Comparison of ENCODE assay signal across 20 cellular contexts in genomic region chr2:170142502-170142901, GRCh38. TPM values are rescaled to one million over a fixed set of nuclear protein-coding genes. Genes with fewer than 3 reads are reported as not detected.
"Had no signal": no experiment of that assay in that cellular context is flagged by ENCODE, and none has a peak within 500 bp of the region (broad histone marks: within the 10 kb centered on the region; RNA-seq: fewer than 3 reads in every experiment).

No MANE protein-coding gene starts in this region.

- H3K27me3 ChIP-seq: foreskin keratinocyte, tibial nerve, uterus had no signal

- H3K4me1 ChIP-seq: tibial nerve, uterus had no signal

- H3K9me3 ChIP-seq: tibial nerve, uterus had no signal

- H3K27ac Mint-ChIP-seq: activated CD4-positive, alpha-beta T cell treated with anti-CD3 and anti-CD28 coated beads for 36 hours; activated CD8-positive, alpha-beta T cell treated with anti-CD3 and anti-CD28 coated beads for 36 hours; activated naive CD8-positive, alpha-beta T cell treated with anti-CD3 and anti-CD28 coated beads, Interleukin-2, amount 10 ng/mL, durations not matched to agents 7 days and 5 days; memory B cell; naive thymus-derived CD8-positive, alpha-beta T cell; progenitor cell of endocrine pancreas had no signal

- H3K36me3 Mint-ChIP-seq: activated naive CD8-positive, alpha-beta T cell treated with anti-CD3 and anti-CD28 coated beads, Interleukin-2, amount 10 ng/mL, durations not matched to agents 7 days and 5 days; memory B cell; naive thymus-derived CD8-positive, alpha-beta T cell had no signal

- ATAC-seq: activated CD4-positive, alpha-beta T cell treated with anti-CD3 and anti-CD28 coated beads for 36 hours; activated CD8-positive, alpha-beta T cell treated with anti-CD3 and anti-CD28 coated beads for 36 hours; foreskin keratinocyte; left ventricle myocardium superior; naive thymus-derived CD8-positive, alpha-beta T cell had no signal

- H3K4me3 ChIP-seq: tibial nerve, uterus had no signal

- H3K27ac ChIP-seq: foreskin keratinocyte, tibial nerve, uterus had no signal

- H3K9me3 Mint-ChIP-seq: activated CD8-positive, alpha-beta T cell treated with anti-CD3 and anti-CD28 coated beads for 36 hours; activated naive CD8-positive, alpha-beta T cell treated with anti-CD3 and anti-CD28 coated beads, Interleukin-2, amount 10 ng/mL, durations not matched to agents 7 days and 5 days; memory B cell; naive thymus-derived CD8-positive, alpha-beta T cell had no signal

- H3K4me1 Mint-ChIP-seq: activated CD4-positive, alpha-beta T cell treated with anti-CD3 and anti-CD28 coated beads for 36 hours had no signal

- H3K27me3 Mint-ChIP-seq: activated CD4-positive, alpha-beta T cell treated with anti-CD3 and anti-CD28 coated beads for 36 hours had no signal

- H3K36me3 ChIP-seq: tibial nerve, uterus had no signal

- DNase-seq: activated CD4-positive, alpha-beta T cell treated with anti-CD3 and anti-CD28 coated beads for 36 hours; activated CD8-positive, alpha-beta memory T cell treated with anti-CD3 and anti-CD28 coated beads, Interleukin-2, amount 50 U/mL, for 48 hours; activated CD8-positive, alpha-beta T cell treated with anti-CD3 and anti-CD28 coated beads for 36 hours; activated naive CD4-positive, alpha-beta T cell; activated naive CD8-positive, alpha-beta T cell treated with anti-CD3 and anti-CD28 coated beads, Interleukin-2, amount 10 ng/mL, durations not matched to agents 7 days and 5 days; cortex of kidney; effector CD4-positive, alpha-beta T cell; foreskin keratinocyte; glutamatergic neuron; left ventricle myocardium superior; naive thymus-derived CD8-positive, alpha-beta T cell; right cardiac atrium; small intestine; stimulated activated CD4-positive, alpha-beta T cell treated with anti-CD3 and anti-CD28 coated beads, Interleukin-4, amount 100 ng/mL, for 24 hours; stimulated activated naive CD4-positive, alpha-beta T cell treated with Interleukin-2 at 50 U/mL for 16 hours; substantia nigra; uterus had no signal

- H3K4me3 Mint-ChIP-seq: activated CD4-positive, alpha-beta T cell treated with anti-CD3 and anti-CD28 coated beads for 36 hours; activated CD8-positive, alpha-beta T cell treated with anti-CD3 and anti-CD28 coated beads for 36 hours; activated naive CD8-positive, alpha-beta T cell treated with anti-CD3 and anti-CD28 coated beads, Interleukin-2, amount 10 ng/mL, durations not matched to agents 7 days and 5 days; naive thymus-derived CD8-positive, alpha-beta T cell had no signal

RNA-seq across cellular contexts. Expression of gene MYO3B, which starts 35.4 kb away (rescaled TPM):
- total RNA-seq: naive thymus-derived CD8-positive, alpha-beta T cell; progenitor cell of endocrine pancreas; right cardiac atrium had no signal
- polyA plus RNA-seq: naive thymus-derived CD8-positive, alpha-beta T cell; right cardiac atrium had no signal
